ENCODE assay signal across 23 cellular contexts in genomic region chr2:132757676-132758075, GRCh38.
DNase-seq lines count a peak whose midpoint lies in the region; ATAC-seq, FAIRE-seq and TF ChIP-seq lines count a peak whose summit lies in the region.
"Had no signal": no experiment of that assay in that cellular context is flagged by ENCODE, and none has a peak within 500 bp of the region (broad histone marks: within the 10 kb centered on the region; RNA-seq: fewer than 3 reads in every experiment).

No MANE protein-coding gene starts in this region.

- H3K9ac ChIP-seq in GM12878 (ENCODE audit: control insufficient read depth, insufficient read depth, low read length) = no peak overlapping the region
- H3K9ac ChIP-seq in HepG2 (ENCODE audit: insufficient read depth, low read depth, low read length) = no peak overlapping the region
- H3K9ac ChIP-seq: neural progenitor cell had no signal

- H2AFZ ChIP-seq in GM12878 (ENCODE audit: control insufficient read depth, low read depth, low read length) = no peak overlapping the region
- H2AFZ ChIP-seq in HepG2 (ENCODE audit: low read length) = no peak overlapping the region
- H2AFZ ChIP-seq: neural progenitor cell had no signal

- TF ChIP-seq POLR2A in GM12878 (IDR thresholded peaks at IDR 0.05; ENCODE audit: low read depth, low read length) = no peak
- no peak for TF ChIP-seq POLR2A in HepG2 (IDR thresholded peaks at IDR 0.05; ENCODE audit: insufficient read depth in 1 of 2, low read depth in 2 of 2, low read length in 2 of 2)

- H3K27me3 ChIP-seq in GM12878 (replicated peaks in 1 of 2; ENCODE audit: control insufficient read depth in 2 of 2, insufficient read depth in 2 of 2, low read length in 1 of 2) = no peaks in the 10 kb centered on the region
- no peaks in the 10 kb centered on the region for H3K27me3 ChIP-seq in HepG2 (ENCODE audit: control insufficient read depth in 1 of 2, insufficient read depth in 2 of 2, low read length in 2 of 2)
- H3K27me3 ChIP-seq: neural progenitor cell had no signal

- H3K4me2 ChIP-seq in GM12878 (ENCODE audit: control insufficient read depth, insufficient read depth) (no peak overlapping the region), HepG2 (ENCODE audit: low read depth, low read length) (no peak overlapping the region)
- H3K4me2 ChIP-seq: neural progenitor cell had no signal

- H4K20me1 ChIP-seq in GM12878 (ENCODE audit: control insufficient read depth, insufficient read depth) (no peaks in the 10 kb centered on the region), HepG2 (ENCODE audit: insufficient read depth, low read length) (no peaks in the 10 kb centered on the region)

- no peak for TF ChIP-seq RAD21 in GM12878 (IDR thresholded peaks at IDR 0.05; ENCODE audit: insufficient read depth, low read depth, low read length)
- no peak for TF ChIP-seq RAD21 in HepG2 (CRISPR knock-in tag; IDR thresholded peaks at IDR 0.05)

- H3K4me1 ChIP-seq in GM12878 (ENCODE audit: control insufficient read depth, insufficient read depth, low read length) = no peaks in the 10 kb centered on the region
- H3K4me1 ChIP-seq in HepG2 (ENCODE audit: insufficient read depth, low read length) = no peaks in the 10 kb centered on the region

- intact Hi-C loops in GM12878 (cut with micrococcal nuclease; ENCODE audit: unreplicated experiment) (no loop called here), HepG2 (cut with micrococcal nuclease; ENCODE audit: unreplicated experiment) (no loop called here), Right ventricle myocardium superior (cut with DNase I) (no loop called here)

- TF ChIP-seq EP300 in GM12878 (IDR thresholded peaks at IDR 0.05; ENCODE audit: borderline replicate concordance in 1 of 2, control insufficient read depth in 1 of 2, low read depth in 2 of 2, low read length in 2 of 2) (no peak), HepG2 (IDR thresholded peaks at IDR 0.05; ENCODE audit: low read depth in 2 of 2, low read length in 2 of 2) (no peak), HepG2 (CRISPR knock-in tag; IDR thresholded peaks at IDR 0.05; ENCODE audit: borderline replicate concordance) (no peak)

- CTCF ChIA-PET in GM12878 (lab: Yijun Ruan, JAX) (interaction anchor here (1.8 to 2.0 kb wide), 2 partner anchors 10 to 14 kb away, joined by 5 to 7 read pairs; no protein-coding TSS in a partner anchor), HepG2 (lab: Yijun Ruan, JAX; ENCODE audit: low intra/inter-chr PET ratio, low total read pairs) (no interaction called here)

- no peaks in the 10 kb centered on the region for H3K9me3 ChIP-seq in GM12878 (replicated peaks; ENCODE audit: control insufficient read depth, insufficient read depth, low read length)
- peaks cover 40% of the 10 kb centered on the region for H3K9me3 ChIP-seq in HepG2 (ENCODE audit: low read length)

- DNase-seq in EH (ENCODE audit: low read depth) (peak; percentile 58), GM12878 (ENCODE audit: low read depth, low spot score) (no peak), myocyte (ENCODE audit: low read depth) (peak; percentile 2), HepG2 (ENCODE audit: low spot score) (no peak), Right ventricle myocardium superior (no peak)
- DNase-seq: activated CD4-positive, alpha-beta memory T cell treated with anti-CD3 and anti-CD28 coated beads, Interleukin-2, amount 10 ng/mL, durations not matched to agents 7 days and 5 days; activated naive CD4-positive, alpha-beta T cell treated with anti-CD3 and anti-CD28 coated beads for 36 hours; activated T-cell treated with anti-CD3 and anti-CD28 coated beads, Interleukin-2, amount 50 U/mL, for 24 hours; AML-193; anterior cingulate cortex; kidney; NCI-H1105 treated with DMSO at 0.1 percent for 48 hours; NCI-H524; SHP77 treated with DMSO at 0.1 percent for 48 hours; stimulated activated CD4-positive, alpha-beta T cell treated with anti-CD3 and anti-CD28 coated beads, Interleukin-2, amount 100 ng/mL, for 48 hours; stimulated activated naive CD8-positive, alpha-beta T cell treated with anti-CD3 and anti-CD28 coated beads, Interleukin-15, amount 100 ng/mL, for 72 hours had no signal

- ATAC-seq in HG02571 (IDR thresholded peaks at IDR 0.05; ENCODE audit: unreplicated experiment) (peak; percentile 46), GM12878 (peak; percentile 45), esophagus mucosa (no peak), GM18861 (IDR thresholded peaks at IDR 0.05; ENCODE audit: unreplicated experiment) (no peak), HepG2 (no peak), Right ventricle myocardium superior (ENCODE audit: poor library complexity) (no peak)
- ATAC-seq: HCT116; stimulated activated naive CD8-positive, alpha-beta T cell treated with anti-CD3 and anti-CD28 coated beads, Interleukin-15, amount 100 ng/mL, for 72 hours; WTC11 had no signal

- WGBS in GM12878 (ENCODE audit: insufficient coverage, insufficient replicate concordance, low lambda C conversion rate, missing lambda C conversion rate) = 0% methylated on average over 3 of the region's 3 CpGs
- 37% methylated on average over 3 of the region's 3 CpGs for WGBS in HepG2 (ENCODE audit: low lambda C conversion rate)

- H3K27ac ChIP-seq in GM12878 (ENCODE audit: control insufficient read depth, insufficient read depth) (no peak overlapping the region), HepG2 (ENCODE audit: extremely low read length, insufficient read depth, low read length) (no peak overlapping the region)
- H3K27ac ChIP-seq: neural progenitor cell, skin epidermis had no signal

- FAIRE-seq in GM12878 (lab: Jason Lieb, UNC) (no peak), HepG2 (lab: Jason Lieb, UNC) (no peak)
- FAIRE-seq: kidney had no signal

- H3K4me3 ChIP-seq in GM12878 (no peak overlapping the region), HepG2 (replicated peaks in 1 of 3; ENCODE audit: insufficient read depth in 1 of 3, low read depth in 2 of 3, low read length in 3 of 3) (no peak overlapping the region)
- H3K4me3 ChIP-seq: neural progenitor cell, skin epidermis had no signal

- POLR2A ChIA-PET in GM12878 (lab: Charles Lee) = interaction anchor here (0.9 kb wide), 1 partner anchor 15 kb away, joined by 4 read pairs; no protein-coding TSS in a partner anchor
- POLR2A ChIA-PET in HepG2 (lab: Yijun Ruan, JAX) = no interaction called here

- RAD21 ChIA-PET in GM12878 (lab: Charles Lee; ENCODE audit: unreplicated experiment) = interaction anchor here (1.3 to 2.0 kb wide), 3 partner anchors 10 to 256 kb away, joined by 3 to 9 read pairs (median 3); no protein-coding TSS in a partner anchor

- no peak for TF ChIP-seq CTCF in GM12878 (IDR thresholded peaks at IDR 0.05 in 2 of 3, conservative IDR thresholded peaks at IDR 0.05 in 1 of 3; ENCODE audit: control insufficient read depth in 2 of 3, extremely low read depth in 1 of 3, insufficient read depth in 1 of 3, low read depth in 3 of 3, low read length in 3 of 3)
- no peak for TF ChIP-seq CTCF in HepG2 (CRISPR knock-in tag; IDR thresholded peaks at IDR 0.05)

- in situ Hi-C loops in GM12878 (cut with MboI) (no loop called here), HepG2 (cut with HindIII; ENCODE audit: extremely low pct_ligation_motif_present, low pct_unique_long_range_greater_than_20kb) (no loop called here)

- H3K36me3 ChIP-seq in GM12878 (ENCODE audit: control insufficient read depth in 2 of 2, insufficient read depth in 2 of 2, low read length in 1 of 2) = no peaks in the 10 kb centered on the region
- H3K36me3 ChIP-seq in HepG2 (replicated peaks in 1 of 2; ENCODE audit: control insufficient read depth in 1 of 2, insufficient read depth in 2 of 2, low read length in 2 of 2) = no peaks in the 10 kb centered on the region
- H3K36me3 ChIP-seq: neural progenitor cell had no signal

- SMC1A ChIA-PET in GM12878 (lab: Charles Lee; ENCODE audit: uncharacterized antibody, unreplicated experiment) = interaction anchor here (0.8 to 2.6 kb wide), 11 partner anchors 9 to 272 kb away, joined by 3 to 19 read pairs (median 3); no protein-coding TSS in a partner anchor

- H3K79me2 ChIP-seq in GM12878 (ENCODE audit: control insufficient read depth, insufficient read depth, low read length) (no peaks in the 10 kb centered on the region), HepG2 (ENCODE audit: insufficient read depth, low read length) (no peaks in the 10 kb centered on the region)

- BruUV-seq in GM12878 (replicated peaks; lab: Mats Ljungman, UMichigan) (no TSS peak), HepG2 (replicated peaks; lab: Mats Ljungman, UMichigan) (no TSS peak)

TF ChIP-seq in GM12878, 131 proteins besides CTCF, POLR2A, EP300 and RAD21:
- TF ChIP-seq MAX (IDR thresholded peaks at IDR 0.05; ENCODE audit: low read depth, low read length) = no peak
- peak; percentile 59 for TF ChIP-seq BCL3 (IDR thresholded peaks at IDR 0.05; ENCODE audit: borderline replicate concordance, insufficient read depth, low read depth, low read length, poor library complexity, severe bottlenecking)

TF ChIP-seq in HepG2, 621 proteins besides CTCF, POLR2A, EP300 and RAD21:
- no peak for TF ChIP-seq KAT2B (IDR thresholded peaks at IDR 0.05; ENCODE audit: borderline replicate concordance, low read depth, low read length)
- no peak for TF ChIP-seq ZNF784 (CRISPR knock-in tag; IDR thresholded peaks at IDR 0.05; ENCODE audit: borderline replicate concordance)

Comparison
In these comparisons a context has a peak if more than half of its experiments do, and no peak if none do; other contexts are left out.
1. DNase-seq: peak in EH (single experiment) and myocyte (single experiment); none in GM12878 (single experiment), HepG2 (single experiment) and Right ventricle myocardium superior (single experiment).
2. ATAC-seq: peak in HG02571 (single experiment) and GM12878 (single experiment); none in esophagus mucosa (single experiment), GM18861 (single experiment), HepG2 (single experiment) and Right ventricle myocardium superior (single experiment).